Comparison of ENCODE assay signal across 10 cellular contexts in the genomic region with DNA sequence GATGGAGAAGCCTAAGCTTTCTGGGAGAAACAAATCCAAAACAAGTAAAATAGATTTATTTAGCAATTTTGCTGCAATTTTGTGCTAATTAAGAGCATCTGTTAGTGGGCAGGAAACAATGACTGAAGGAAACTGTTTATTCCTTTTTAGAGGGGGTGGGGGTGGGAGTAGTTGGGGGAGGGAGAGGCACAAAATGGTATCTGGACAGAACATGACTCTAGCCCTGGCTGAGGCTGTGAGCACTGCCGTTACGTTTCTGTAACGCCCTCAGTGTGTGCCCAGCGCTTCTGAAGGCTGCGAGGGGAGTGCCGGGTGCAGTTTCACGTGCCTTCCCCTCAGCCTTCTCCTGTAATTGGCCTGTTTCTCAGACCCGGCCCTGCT. TPM values are rescaled to one million over a fixed set of nuclear protein-coding genes. Genes with fewer than 3 reads are reported as not detected.
DNase-seq lines count a peak whose midpoint lies in the region; ATAC-seq and TF ChIP-seq lines count a peak whose summit lies in the region.
"Had no signal": no experiment of that assay in that cellular context is flagged by ENCODE, and none has a peak within 500 bp of the region (broad histone marks: within the 10 kb centered on the region; RNA-seq: fewer than 3 reads in every experiment).

No MANE protein-coding gene starts in this region.

- no peaks in the 10 kb centered on the region for H3K27me3 ChIP-seq in transverse colon

- peak; percentile 33 for DNase-seq in HuH-7.5 (ENCODE audit: low spot score)
- DNase-seq in choroid plexus epithelial cell (ENCODE audit: low read depth): no peak
- DNase-seq in mucosa of descending colon: no peak
- DNase-seq in transverse colon: no peak
- DNase-seq in stimulated activated naive CD8-positive, alpha-beta T cell treated with anti-CD3 and anti-CD28 coated beads, Interleukin-15, Interleukin-2, amounts not matched to agents 100 U/mL and 50 U/mL, for 24 hours: no peak
- DNase-seq: effector memory CD8-positive, alpha-beta T cell; NCI-H1092; PC-9 had no signal

- ATAC-seq in mucosa of descending colon (peak; percentile 38), HG03342 (IDR thresholded peaks at IDR 0.05; ENCODE audit: unreplicated experiment) (no peak), HG03439 (IDR thresholded peaks at IDR 0.05; ENCODE audit: unreplicated experiment) (no peak)
- ATAC-seq in stimulated activated naive CD8-positive, alpha-beta T cell treated with anti-CD3 and anti-CD28 coated beads, Interleukin-15, Interleukin-2, amounts not matched to agents 100 U/mL and 50 U/mL, for 24 hours: no peak
- ATAC-seq: effector memory CD8-positive, alpha-beta T cell had no signal

- TF ChIP-seq CTCF in choroid plexus epithelial cell (conservative IDR thresholded peaks at IDR 0.05; ENCODE audit: low read depth, low read length) (no peak), mucosa of descending colon (IDR thresholded peaks at IDR 0.05) (no peak), transverse colon (IDR thresholded peaks at IDR 0.05) (no peak)

- H3K4me3 ChIP-seq in choroid plexus epithelial cell (ENCODE audit: low read depth, low read length) (peak overlapping the region; percentile 44), mucosa of descending colon (no peak overlapping the region), transverse colon (peak overlapping the region in 3 of 4 donors; percentile 17 to 34 (median 20))
- H3K4me3 ChIP-seq: PC-9 had no signal

- in situ Hi-C loops in transverse colon (cut with MboI; ENCODE audit: low pct_ligation_motif_present in 1 of 4, low pct_unique_long_range_greater_than_20kb in 1 of 4, low sequenced_read_pairs in 3 of 4): no loop called here

- intact Hi-C loops in mucosa of descending colon (cut with DNase I, micrococcal nuclease): no loop called here
- intact Hi-C loops in transverse colon (cut with DNase I; ENCODE audit: low total_unique reads): no loop called here

- WGBS in transverse colon (ENCODE audit: low coverage in 1 of 2), 2 donors: 26 to 40% methylated on average over 1 to 8 of the region's 8 CpGs

- peaks cover 24% of the 10 kb centered on the region for H3K4me1 ChIP-seq in mucosa of descending colon (ENCODE audit: low read depth)
- peaks cover 17 to 62% (median 45%) of the 10 kb centered on the region in 4 donors for H3K4me1 ChIP-seq in transverse colon

- no peak for TF ChIP-seq EP300 in transverse colon (IDR thresholded peaks at IDR 0.05; ENCODE audit: low read depth)

- no peaks in the 10 kb centered on the region for H3K9me3 ChIP-seq in mucosa of descending colon
- H3K9me3 ChIP-seq in transverse colon: no peaks in the 10 kb centered on the region

- H3K36me3 ChIP-seq in mucosa of descending colon (ENCODE audit: low read depth) (no peaks in the 10 kb centered on the region), transverse colon (no peaks in the 10 kb centered on the region)

- peak overlapping the region; percentile 71 to 84 (median 78) for H3K27ac ChIP-seq in transverse colon
- H3K27ac ChIP-seq: PC-9 had no signal

- no peak for TF ChIP-seq POLR2A in transverse colon (IDR thresholded peaks at IDR 0.05)

RNA-seq across cellular contexts. Expression of a gene that starts 28.8 kb away (rescaled TPM):
- total RNA-seq in mucosa of descending colon: 10 to 100 TPM in 1 of 3 donors, 1 to 10 TPM in 1, under 1 TPM in 1; 0.43 to 23.5 (median 1.2) TPM
- 10 to 100 TPM in 2 of 4 donors, 1 to 10 TPM in 2; 1.4 to 59.9 (median 14.7) TPM for total RNA-seq in transverse colon
- total RNA-seq: PC-9 had no signal
